Comparison of ENCODE assay signal across 36 cellular contexts in the genomic region with DNA sequence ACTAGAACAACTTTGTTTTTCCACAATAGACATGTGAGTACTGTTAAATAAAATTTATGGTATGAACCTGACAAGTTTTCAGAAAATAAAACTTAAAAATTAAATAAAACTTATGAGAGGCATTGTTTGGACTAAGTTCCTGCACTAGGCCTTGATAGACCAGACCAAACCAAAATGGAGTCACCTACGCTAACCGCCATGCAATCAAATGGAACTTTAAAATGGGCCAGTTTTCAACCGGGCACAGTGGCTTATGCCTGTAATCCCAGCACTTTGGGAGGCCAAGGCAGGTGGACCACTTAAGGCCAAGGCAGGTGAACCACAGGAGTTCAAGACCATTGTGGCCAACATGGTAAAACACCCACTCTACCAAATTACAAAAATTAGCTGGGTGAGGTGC. TPM values are rescaled to one million over a fixed set of nuclear protein-coding genes. Genes with fewer than 3 reads are reported as not detected.
"Had no signal": no experiment of that assay in that cellular context is flagged by ENCODE, and none has a peak within 500 bp of the region (broad histone marks: within the 10 kb centered on the region; RNA-seq: fewer than 3 reads in every experiment).

No MANE protein-coding gene starts in this region.

- DNase-seq: Karpas-422, Kasumi-1, MG63, MM.1S, MV-4-11, NCI-H1048, NCI-H1092, NCI-H1092 treated with DMSO at 0.1 percent for 48 hours, NCI-H1105, NCI-H1105 treated with DMSO at 0.1 percent for 48 hours, NCI-H1417, NCI-H1417 treated with DMSO at 0.1 percent for 48 hours, NCI-H1436, NCI-H1436 treated with DMSO at 0.1 percent for 48 hours, NCI-H146, NCI-H1694, NCI-H1694 treated with DMSO at 0.1 percent for 48 hours, NCI-H187, NCI-H187 treated with DMSO at 0.1 percent for 48 hours, NCI-H1930, NCI-H2029, NCI-H2029 treated with DMSO at 0.1 percent for 48 hours, NCI-H2081, NCI-H2081 treated with DMSO at 0.1 percent for 48 hours, NCI-H2107, NCI-H2171, NCI-H2171 treated with DMSO at 0.1 percent for 48 hours, NCI-H2227 treated with DMSO at 0.1 percent for 48 hours, NCI-H226, NCI-H345, NCI-H446, NCI-H446 treated with DMSO at 0.1 percent for 48 hours, NCI-H510A, NCI-H510A treated with DMSO at 0.1 percent for 48 hours, NCI-H524 had no signal

- H3K27me3 ChIP-seq: MG63 had no signal

- H3K4me3 ChIP-seq: MG63 had no signal

- H3K36me3 ChIP-seq: MG63 had no signal

- H3K9me3 ChIP-seq: MG63 had no signal

RNA-seq across cellular contexts. Expression of a gene that starts 42.6 kb away (rescaled TPM):
- total RNA-seq: NCI-H460 had no signal
